ENCODE assay signal across 11 cellular contexts in genomic region chr9:98706651-98707103, GRCh38. TPM values are rescaled to one million over a fixed set of nuclear protein-coding genes. Genes with fewer than 3 reads are reported as not detected.
DNase-seq lines count a peak whose midpoint lies in the region; ATAC-seq and TF ChIP-seq lines count a peak whose summit lies in the region.
"Had no signal": no experiment of that assay in that cellular context is flagged by ENCODE, and none has a peak within 500 bp of the region (broad histone marks: within the 10 kb centered on the region; RNA-seq: fewer than 3 reads in every experiment).

No MANE protein-coding gene starts in this region.

- no peak for TF ChIP-seq CTCF in nephron progenitor cell (IDR thresholded peaks at IDR 0.05)

- peak; percentile 81 for DNase-seq in DMS53 (lab: John Stamatoyannopoulos, UW)
- no peak for DNase-seq in DMS53 treated with DMSO at 0.1 percent for 48 hours (lab: John Stamatoyannopoulos, UW; ENCODE audit: unreplicated experiment)
- DNase-seq in cerebellum (ENCODE audit: low spot score): peak; percentile 59
- DNase-seq in nephron progenitor cell: no peak
- DNase-seq: stimulated activated CD4-positive, alpha-beta T cell treated with anti-CD3 and anti-CD28 coated beads, Interleukin-4, amount 100 ng/mL, for 1 hour had no signal

- H3K4me1 Mint-ChIP-seq in nephron progenitor cell: peaks cover 7% of the 10 kb centered on the region

- no peak overlapping the region for H3K9ac ChIP-seq in HUES64 (ENCODE audit: low read depth, low read length)

- no peaks in the 10 kb centered on the region for H3K9me3 ChIP-seq in HUES64 (ENCODE audit: insufficient read depth, low read depth, low read length)
- H3K9me3 ChIP-seq: tibial nerve had no signal

- H3K4me3 Mint-ChIP-seq in nephron progenitor cell: peak overlapping the region; percentile 67

- H3K36me3 ChIP-seq in HUES64 (ENCODE audit: insufficient read depth, low read length): no peaks in the 10 kb centered on the region
- H3K36me3 ChIP-seq: tibial nerve had no signal

- H3K9me3 Mint-ChIP-seq in nephron progenitor cell: no peaks in the 10 kb centered on the region

- peaks cover 79% of the 10 kb centered on the region for H3K27me3 ChIP-seq in HUES64 (ENCODE audit: insufficient read depth, low read length)

- ATAC-seq in GM18520 (IDR thresholded peaks at IDR 0.05; ENCODE audit: unreplicated experiment): no peak
- no peak for ATAC-seq in HG03045 (IDR thresholded peaks at IDR 0.05; ENCODE audit: unreplicated experiment)
- no peak for ATAC-seq in HG03457 (IDR thresholded peaks at IDR 0.05; ENCODE audit: unreplicated experiment)

- H3K36me3 Mint-ChIP-seq in nephron progenitor cell (ENCODE audit: low read depth): no peaks in the 10 kb centered on the region

- no peaks in the 10 kb centered on the region for H3K4me1 ChIP-seq in HUES64 (ENCODE audit: insufficient read depth, low read length)

- WGBS in HUES64: 18% methylated on average over 14 of the region's 14 CpGs

- H3K27ac Mint-ChIP-seq in nephron progenitor cell: no peak overlapping the region

- peaks cover 86% of the 10 kb centered on the region for H3K27me3 Mint-ChIP-seq in nephron progenitor cell (ENCODE audit: low read depth, poor library complexity)

- H3K4me3 ChIP-seq in HUES64 (ENCODE audit: low read length): peak overlapping the region; percentile 43

- no peak overlapping the region for H3K27ac ChIP-seq in HUES64 (ENCODE audit: low read depth, low read length)
- H3K27ac ChIP-seq: 22Rv1, tibial nerve had no signal

RNA-seq across cellular contexts. Expression of gene GABBR2, which starts 2.1 kb away (rescaled TPM):
- 0.85 TPM for polyA plus RNA-seq in HUES64 (2013, experiment 1 of 2)
- 0.70 TPM for polyA plus RNA-seq in HUES64 (2013, experiment 2 of 2)
- 45.3 TPM for total RNA-seq in cerebellum

Comparison
In these comparisons a context has a peak if more than half of its experiments do, and no peak if none do; other contexts are left out.
1. DNase-seq: peak in DMS53 (single experiment) and cerebellum (single experiment); none in DMS53 treated with DMSO at 0.1 percent for 48 hours (single experiment) and nephron progenitor cell (single experiment).